17 cellular contexts compared by ENCODE assay signal in the genomic region with DNA sequence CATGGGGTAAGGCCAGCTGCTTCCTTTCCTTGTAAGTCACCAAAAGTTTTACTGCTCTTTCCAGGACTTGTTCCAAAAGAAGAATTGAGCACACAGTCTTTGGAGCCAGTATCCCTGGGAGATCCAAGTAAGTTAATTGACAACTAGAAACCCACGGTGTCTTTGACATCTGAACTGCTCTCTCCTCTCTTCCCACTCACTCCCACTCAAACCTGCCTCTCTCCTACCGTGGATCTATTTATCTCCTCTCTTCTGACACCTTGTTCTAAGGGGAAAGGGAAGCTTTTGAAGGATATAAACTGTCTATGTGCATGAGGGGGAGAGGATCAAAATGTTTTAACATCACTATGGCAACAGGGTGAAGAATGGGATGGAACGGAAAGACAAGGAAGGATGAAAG.
DNase-seq lines count a peak whose midpoint lies in the region; ATAC-seq, FAIRE-seq and TF ChIP-seq lines count a peak whose summit lies in the region.
"Had no signal": no experiment of that assay in that cellular context is flagged by ENCODE, and none has a peak within 500 bp of the region (broad histone marks: within the 10 kb centered on the region; RNA-seq: fewer than 3 reads in every experiment).

No MANE protein-coding gene starts in this region.

- H3K4me2 ChIP-seq in K562 (ENCODE audit: insufficient read depth, low read length): no peak overlapping the region
- H3K4me2 ChIP-seq: GM23338 had no signal

- BruUV-seq in K562 (replicated peaks; lab: Mats Ljungman, UMichigan): no TSS peak

- no peaks in the 10 kb centered on the region for H3K36me3 Mint-ChIP-seq in nephron progenitor cell (ENCODE audit: low read depth)
- no peaks in the 10 kb centered on the region for H3K36me3 Mint-ChIP-seq in CD4-positive, alpha-beta T cell (ENCODE audit: low read depth)
- H3K36me3 Mint-ChIP-seq: CD4-positive, alpha-beta memory T cell had no signal

- FAIRE-seq in K562 (lab: Jason Lieb, UNC): no peak
- FAIRE-seq in pancreas (lab: Jason Lieb, UNC): no peak
- FAIRE-seq: G401.6, GM12891 had no signal

- H3K4me3 Mint-ChIP-seq in nephron progenitor cell: no peak overlapping the region
- no peak overlapping the region for H3K4me3 Mint-ChIP-seq in CD4-positive, alpha-beta T cell
- H3K4me3 Mint-ChIP-seq: B cell; CD4-positive, alpha-beta memory T cell; GM23338 had no signal

- H3K4me1 ChIP-seq in K562 (replicated peaks in 1 of 2; ENCODE audit: control insufficient read depth in 2 of 2, insufficient read depth in 2 of 2, low read length in 2 of 2) (no peaks in the 10 kb centered on the region; a peak in 2 of 5 replicates), pancreas (no peaks in the 10 kb centered on the region)

- in situ Hi-C loops in K562 (cut with MboI): loop anchor here (5.0 to 25.0 kb wide), 2 partner anchors 219 to 1104 kb away; no protein-coding TSS in a partner anchor

- H3K27me3 Mint-ChIP-seq in nephron progenitor cell (ENCODE audit: low read depth, poor library complexity): no peaks in the 10 kb centered on the region
- H3K27me3 Mint-ChIP-seq in CD4-positive, alpha-beta T cell: no peaks in the 10 kb centered on the region

- H3K79me2 ChIP-seq in K562 (ENCODE audit: control insufficient read depth, insufficient read depth, low read length): no peaks in the 10 kb centered on the region

- TF ChIP-seq CTCF in K562 (IDR thresholded peaks at IDR 0.05 in 2 of 3, conservative IDR thresholded peaks at IDR 0.05 in 1 of 3; ENCODE audit: insufficient read depth in 2 of 3, low read depth in 1 of 3, low read length in 3 of 3) (no peak), nephron progenitor cell (IDR thresholded peaks at IDR 0.05) (no peak), pancreas (IDR thresholded peaks at IDR 0.05) (no peak)
- no peak for TF ChIP-seq CTCF in CD4-positive, alpha-beta T cell (IDR thresholded peaks at IDR 0.05)

- POLR2A ChIA-PET in K562 (lab: Yijun Ruan, JAX): no interaction called here
- POLR2A ChIA-PET in CD4-positive, alpha-beta T cell (lab: Charles Lee): no interaction called here

- TF ChIP-seq RAD21 in K562 (CRISPR knock-in tag; conservative IDR thresholded peaks at IDR 0.05 in 1 of 2, IDR thresholded peaks at IDR 0.05 in 1 of 2): no peak

- H3K9me3 Mint-ChIP-seq in nephron progenitor cell: no peaks in the 10 kb centered on the region
- H3K9me3 Mint-ChIP-seq in CD4-positive, alpha-beta T cell: no peaks in the 10 kb centered on the region
- H3K9me3 Mint-ChIP-seq: CD4-positive, alpha-beta memory T cell; GM23338 had no signal

- H3K27ac ChIP-seq in K562 (ENCODE audit: extremely low read depth, low read depth, low read length) (no peak overlapping the region), pancreas (no peak overlapping the region)
- H3K27ac ChIP-seq in CD4-positive, alpha-beta T cell (ENCODE audit: low read depth, low read length): no peak overlapping the region

- no peak overlapping the region for H3K9ac ChIP-seq in K562 (ENCODE audit: insufficient read depth in 1 of 2, low read depth in 2 of 2, low read length in 2 of 2)

- intact Hi-C loops in K562 (cut with micrococcal nuclease) (loop anchor here (5.0 kb wide), 1 partner anchor 134 kb away; no protein-coding TSS in a partner anchor), pancreas (cut with DNase I) (no loop called here)
- intact Hi-C loops in CD4-positive, alpha-beta T cell (cut with DNase I, micrococcal nuclease): loop anchor here (5.0 to 10.0 kb wide), 2 partner anchors 1094 to 1492 kb away; no protein-coding TSS in a partner anchor

- no peak for TF ChIP-seq EP300 in K562 (IDR thresholded peaks at IDR 0.05; ENCODE audit: low read length)

- WGBS in K562 (ENCODE audit: insufficient coverage, low coverage, missing lambda C conversion rate): 4% methylated on average over 3 of the region's 3 CpGs
- 27 to 41% methylated on average over 3 of the region's 3 CpGs for WGBS in pancreas, 2 donors

- peak overlapping the region; percentile 14 for H3K27ac Mint-ChIP-seq in nephron progenitor cell
- H3K27ac Mint-ChIP-seq in CD4-positive, alpha-beta T cell: no peak overlapping the region
- H3K27ac Mint-ChIP-seq: B cell; CD4-positive, alpha-beta memory T cell; GM23338 had no signal

- no peaks in the 10 kb centered on the region for H3K9me1 ChIP-seq in K562 (ENCODE audit: control insufficient read depth, insufficient read depth, low read length)

- DNase-seq in EH (ENCODE audit: low read depth): peak; percentile 25
- DNase-seq in K562 (ENCODE audit: extremely low read depth in 1 of 4, low spot score in 3 of 4): no peak
- peak; percentile 10 for DNase-seq in kidney glomerular epithelial cell (lab: John Stamatoyannopoulos, UW)
- DNase-seq in nephron progenitor cell: no peak
- no peak for DNase-seq in activated CD4-positive, CD25-positive, alpha-beta regulatory T cell treated with anti-CD3 and anti-CD28 coated beads, Interleukin-2, amount 50 U/mL, for 72 hours
- no peak for DNase-seq in pancreas
- no peak for DNase-seq in CD4-positive, alpha-beta T cell
- no peak for DNase-seq in glomerular visceral epithelial cell (ENCODE audit: extremely low spot score)
- DNase-seq: C1 segment of cervical spinal cord; CD4-positive, alpha-beta memory T cell; DMS79; EL; H7 had no signal

- ATAC-seq in K562: no peak
- ATAC-seq in pancreas: no peak
- no peak for ATAC-seq in CD4-positive, alpha-beta T cell (ENCODE audit: poor library complexity)
- ATAC-seq: GM23338 had no signal

- no peak overlapping the region for H2AFZ ChIP-seq in K562 (ENCODE audit: low read depth, low read length)

- no peak for TF ChIP-seq POLR2A in K562 (conservative IDR thresholded peaks at IDR 0.05)

- H4K20me1 ChIP-seq in K562 (replicated peaks; ENCODE audit: control insufficient read depth, insufficient read depth, low read length): no peaks in the 10 kb centered on the region

- CTCF ChIA-PET in K562 (lab: Yijun Ruan, JAX; ENCODE audit: low intra/inter-chr PET ratio): no interaction called here
- CTCF ChIA-PET in CD4-positive, alpha-beta T cell (lab: Charles Lee): no interaction called here

- peaks cover 29% of the 10 kb centered on the region for H3K4me1 Mint-ChIP-seq in nephron progenitor cell
- H3K4me1 Mint-ChIP-seq in CD4-positive, alpha-beta T cell (ENCODE audit: low read depth): peaks cover 4% of the 10 kb centered on the region

- H3K9me3 ChIP-seq in K562 (replicated peaks; ENCODE audit: control insufficient read depth, insufficient read depth, low read depth, low read length) (no peaks in the 10 kb centered on the region), pancreas (no peaks in the 10 kb centered on the region)
- no peaks in the 10 kb centered on the region for H3K9me3 ChIP-seq in CD4-positive, alpha-beta T cell (ENCODE audit: control insufficient read depth, low read length)

- H3K4me3 ChIP-seq in K562: no peak overlapping the region
- H3K4me3 ChIP-seq in pancreas: no peak overlapping the region
- H3K4me3 ChIP-seq: GM23338 had no signal

- H3K36me3 ChIP-seq in K562 (ENCODE audit: control insufficient read depth, insufficient read depth, low read length) (no peaks in the 10 kb centered on the region), pancreas (no peaks in the 10 kb centered on the region)

- H3K27me3 ChIP-seq in K562 (ENCODE audit: control insufficient read depth in 2 of 2, insufficient read depth in 2 of 2, low read length in 2 of 2) (peaks cover 15 to 19% of the 10 kb centered on the region in 2 experiments; a peak in 4 of 5 replicates), pancreas (no peaks in the 10 kb centered on the region)
- H3K27me3 ChIP-seq in CD4-positive, alpha-beta T cell (ENCODE audit: control insufficient read depth, insufficient read depth, low read length): no peaks in the 10 kb centered on the region

TF ChIP-seq in K562, 482 proteins besides CTCF, POLR2A, EP300 and RAD21:
- TF ChIP-seq ZNF507 (tag; conservative IDR thresholded peaks at IDR 0.05) (no peak), RFX1 (IDR thresholded peaks at IDR 0.05) (peak; percentile 24; the same call in 1 of the 2 replicates)

Comparison
In these comparisons a context has a peak if more than half of its experiments do, and no peak if none do; other contexts are left out.
1. DNase-seq: peak in EH (single experiment) and kidney glomerular epithelial cell (single experiment); none in K562 (0 of 4), nephron progenitor cell (single experiment), activated CD4-positive, CD25-positive, alpha-beta regulatory T cell treated with anti-CD3 and anti-CD28 coated beads, Interleukin-2, amount 50 U/mL, for 72 hours (single experiment), pancreas (0 of 6), CD4-positive, alpha-beta T cell (0 of 10) and glomerular visceral epithelial cell (single experiment).
2. intact Hi-C loops: an anchor here in K562 (5.0 kb wide) and CD4-positive, alpha-beta T cell (5.0 to 10.0 kb wide); none called in pancreas.